In the genomic region with DNA sequence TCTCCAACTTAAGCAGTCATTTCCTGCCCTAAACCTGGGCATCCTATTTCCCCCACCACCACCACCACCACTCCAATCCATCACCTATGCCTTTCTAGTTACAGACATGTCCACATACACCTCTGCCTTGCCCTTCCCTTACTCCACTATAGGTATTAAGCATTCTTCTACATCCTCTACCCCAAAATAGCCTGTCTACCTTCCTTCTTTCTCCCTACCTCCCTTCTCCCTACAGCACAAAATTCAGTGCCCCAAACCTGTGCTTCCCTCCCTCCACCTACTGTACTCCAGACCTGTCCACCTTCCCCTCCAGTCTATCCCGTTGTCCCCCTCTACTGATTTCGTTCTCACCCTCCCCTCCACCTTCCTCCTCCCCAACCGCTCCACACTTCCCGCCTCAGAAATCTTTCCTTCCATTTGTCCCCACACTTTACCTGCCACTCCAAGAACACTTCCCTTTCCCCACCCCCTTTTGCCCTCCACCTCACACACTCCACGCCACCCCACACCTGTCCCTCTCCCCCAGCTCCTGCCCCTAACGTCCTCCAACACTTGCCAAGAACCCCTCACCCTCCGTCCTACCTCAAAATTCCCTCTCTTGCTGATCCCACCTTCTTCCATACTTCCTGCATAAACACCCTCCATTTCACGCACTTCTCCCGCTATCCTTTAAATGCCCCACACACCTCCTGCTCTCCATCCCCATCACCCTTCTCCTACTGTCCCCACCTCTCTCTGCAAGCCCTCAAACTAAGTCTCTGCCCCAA, we compare ENCODE assay signal across 1 cellular context.
TF ChIP-seq lines count a peak whose summit lies in the region.

No MANE protein-coding gene starts in this region.

TF ChIP-seq in HCT116, 20 proteins besides CTCF, POLR2A, EP300 and RAD21 (continued from another document):
- TF ChIP-seq SRF (IDR thresholded peaks at IDR 0.05; ENCODE audit: low read depth), result no peak
